ENCODE assay signal across 2 cellular contexts in the genomic region with DNA sequence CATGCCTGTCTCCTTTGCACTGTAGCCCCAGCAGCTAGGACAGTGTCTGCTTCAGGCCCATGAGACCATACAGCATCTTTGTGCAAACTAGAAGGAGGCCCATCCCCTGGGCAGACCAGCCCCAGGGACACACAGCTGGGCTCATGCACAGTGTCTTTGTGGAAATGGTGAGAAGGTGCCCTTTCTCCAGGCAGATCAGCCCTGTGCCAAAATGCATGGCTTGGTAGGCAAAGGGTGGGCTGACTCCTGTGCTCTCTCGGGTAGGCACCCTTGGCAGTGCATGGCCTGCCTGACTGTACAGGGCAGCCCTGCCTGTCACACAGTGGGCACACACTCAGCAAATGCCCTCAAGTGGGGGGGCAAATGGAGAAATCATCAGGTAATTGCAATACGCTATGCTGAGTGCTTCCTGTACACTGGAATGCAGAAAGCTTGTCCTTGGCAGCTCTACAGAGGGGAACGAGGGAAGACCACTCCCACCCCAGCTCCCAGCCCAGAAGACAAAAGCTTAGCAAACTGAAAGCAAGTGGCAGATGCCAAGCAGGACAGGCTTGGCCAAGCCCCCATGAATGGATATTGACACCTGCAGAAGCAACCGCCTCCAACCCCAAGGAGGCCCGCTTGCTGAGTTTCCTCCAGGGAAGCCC.
TF ChIP-seq lines count a peak whose summit lies in the region.

No MANE protein-coding gene starts in this region.

TF ChIP-seq in SK-N-SH treated with all-trans-retinoic acid at 6 μM for 48 hours, 23 proteins besides CTCF, POLR2A, EP300 and RAD21 (continued from another document):
- TF ChIP-seq BACH2 (CRISPR knock-in tag; IDR thresholded peaks at IDR 0.05; ENCODE audit: borderline replicate concordance) (no peak), ZNF565 (CRISPR knock-in tag; conservative IDR thresholded peaks at IDR 0.05; ENCODE audit: low read depth) (no peak), SNAI2 (CRISPR knock-in tag; IDR thresholded peaks at IDR 0.05) (no peak), ZFP3 (CRISPR knock-in tag; IDR thresholded peaks at IDR 0.05) (no peak), PPARA (CRISPR knock-in tag; IDR thresholded peaks at IDR 0.05; ENCODE audit: borderline replicate concordance) (no peak)
- TF ChIP-seq, protein P1, sequence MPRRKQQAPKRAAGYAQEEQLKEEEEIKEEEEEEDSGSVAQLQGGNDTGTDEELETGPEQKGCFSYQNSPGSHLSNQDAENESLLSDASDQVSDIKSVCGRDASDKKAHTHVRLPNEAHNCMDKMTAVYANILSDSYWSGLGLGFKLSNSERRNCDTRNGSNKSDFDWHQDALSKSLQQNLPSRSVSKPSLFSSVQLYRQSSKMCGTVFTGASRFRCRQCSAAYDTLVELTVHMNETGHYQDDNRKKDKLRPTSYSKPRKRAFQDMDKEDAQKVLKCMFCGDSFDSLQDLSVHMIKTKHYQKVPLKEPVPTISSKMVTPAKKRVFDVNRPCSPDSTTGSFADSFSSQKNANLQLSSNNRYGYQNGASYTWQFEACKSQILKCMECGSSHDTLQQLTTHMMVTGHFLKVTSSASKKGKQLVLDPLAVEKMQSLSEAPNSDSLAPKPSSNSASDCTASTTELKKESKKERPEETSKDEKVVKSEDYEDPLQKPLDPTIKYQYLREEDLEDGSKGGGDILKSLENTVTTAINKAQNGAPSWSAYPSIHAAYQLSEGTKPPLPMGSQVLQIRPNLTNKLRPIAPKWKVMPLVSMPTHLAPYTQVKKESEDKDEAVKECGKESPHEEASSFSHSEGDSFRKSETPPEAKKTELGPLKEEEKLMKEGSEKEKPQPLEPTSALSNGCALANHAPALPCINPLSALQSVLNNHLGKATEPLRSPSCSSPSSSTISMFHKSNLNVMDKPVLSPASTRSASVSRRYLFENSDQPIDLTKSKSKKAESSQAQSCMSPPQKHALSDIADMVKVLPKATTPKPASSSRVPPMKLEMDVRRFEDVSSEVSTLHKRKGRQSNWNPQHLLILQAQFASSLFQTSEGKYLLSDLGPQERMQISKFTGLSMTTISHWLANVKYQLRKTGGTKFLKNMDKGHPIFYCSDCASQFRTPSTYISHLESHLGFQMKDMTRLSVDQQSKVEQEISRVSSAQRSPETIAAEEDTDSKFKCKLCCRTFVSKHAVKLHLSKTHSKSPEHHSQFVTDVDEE (CRISPR knock-in tag; IDR thresholded peaks at IDR 0.05): no peak
TF ChIP-seq in SK-N-SH treated with all-trans-retinoic acid at 6 μM for 48 hours: peak in this region for 0.

TF ChIP-seq in SK-N-SH, 30 proteins besides CTCF, POLR2A, EP300 and RAD21 (continued from another document):
- TF ChIP-seq, protein P2, sequence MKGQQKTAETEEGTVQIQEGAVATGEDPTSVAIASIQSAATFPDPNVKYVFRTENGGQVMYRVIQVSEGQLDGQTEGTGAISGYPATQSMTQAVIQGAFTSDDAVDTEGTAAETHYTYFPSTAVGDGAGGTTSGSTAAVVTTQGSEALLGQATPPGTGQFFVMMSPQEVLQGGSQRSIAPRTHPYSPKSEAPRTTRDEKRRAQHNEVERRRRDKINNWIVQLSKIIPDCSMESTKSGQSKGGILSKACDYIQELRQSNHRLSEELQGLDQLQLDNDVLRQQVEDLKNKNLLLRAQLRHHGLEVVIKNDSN (IDR thresholded peaks at IDR 0.05; ENCODE audit: borderline replicate concordance, low read depth): no peak
- TF ChIP-seq, protein P3, sequence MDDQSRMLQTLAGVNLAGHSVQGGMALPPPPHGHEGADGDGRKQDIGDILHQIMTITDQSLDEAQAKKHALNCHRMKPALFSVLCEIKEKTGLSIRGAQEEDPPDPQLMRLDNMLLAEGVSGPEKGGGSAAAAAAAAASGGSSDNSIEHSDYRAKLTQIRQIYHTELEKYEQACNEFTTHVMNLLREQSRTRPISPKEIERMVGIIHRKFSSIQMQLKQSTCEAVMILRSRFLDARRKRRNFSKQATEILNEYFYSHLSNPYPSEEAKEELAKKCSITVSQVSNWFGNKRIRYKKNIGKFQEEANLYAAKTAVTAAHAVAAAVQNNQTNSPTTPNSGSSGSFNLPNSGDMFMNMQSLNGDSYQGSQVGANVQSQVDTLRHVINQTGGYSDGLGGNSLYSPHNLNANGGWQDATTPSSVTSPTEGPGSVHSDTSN (IDR thresholded peaks at IDR 0.05): no peak
- TF ChIP-seq NRF1 (IDR thresholded peaks at IDR 0.05; ENCODE audit: low read depth, low read length) (no peak), FOSL2 (IDR thresholded peaks at IDR 0.05; ENCODE audit: borderline replicate concordance, low read depth) (no peak), MXI1 (IDR thresholded peaks at IDR 0.05; ENCODE audit: low read depth, low read length) (no peak), RFX5 (IDR thresholded peaks at IDR 0.05; ENCODE audit: low read length) (no peak), SIN3A (IDR thresholded peaks at IDR 0.05; ENCODE audit: borderline replicate concordance, low read depth, low read length) (no peak)
TF ChIP-seq in SK-N-SH: peak in this region for 0.
